ENCODE assay signal across 3 cellular contexts in genomic region chr7:31874631-31875374, GRCh38.
TF ChIP-seq lines count a peak whose summit lies in the region.

No MANE protein-coding gene starts in this region.

TF ChIP-seq in SK-N-SH, 30 proteins besides CTCF, POLR2A, EP300 and RAD21 (continued from another document):
- TF ChIP-seq TAF1 (IDR thresholded peaks at IDR 0.05; ENCODE audit: borderline replicate concordance, low read depth, low read length) (no peak), USF1 (IDR thresholded peaks at IDR 0.05; ENCODE audit: borderline replicate concordance, low read depth) (no peak), NFIC (IDR thresholded peaks at IDR 0.05; ENCODE audit: borderline replicate concordance) (no peak), IRF3 (IDR thresholded peaks at IDR 0.05; ENCODE audit: low read depth, low read length) (no peak), GABPA (IDR thresholded peaks at IDR 0.05; ENCODE audit: low read depth) (no peak), ELF1 (IDR thresholded peaks at IDR 0.05) (no peak)

TF ChIP-seq in SK-N-SH treated with all-trans-retinoic acid at 6 μM for 48 hours, 23 proteins besides CTCF, POLR2A, EP300 and RAD21:
- TF ChIP-seq CSRNP3 (CRISPR knock-in tag; IDR thresholded peaks at IDR 0.05) (no peak), POU6F1 (CRISPR knock-in tag; IDR thresholded peaks at IDR 0.05; ENCODE audit: borderline replicate concordance, low read depth) (no peak), ISL1 (CRISPR knock-in tag; IDR thresholded peaks at IDR 0.05) (no peak), ZNF70 (CRISPR knock-in tag; IDR thresholded peaks at IDR 0.05) (no peak), PPARA (CRISPR knock-in tag; IDR thresholded peaks at IDR 0.05; ENCODE audit: borderline replicate concordance) (no peak), BACH2 (CRISPR knock-in tag; IDR thresholded peaks at IDR 0.05; ENCODE audit: borderline replicate concordance) (no peak), PATZ1 (CRISPR knock-in tag; IDR thresholded peaks at IDR 0.05; ENCODE audit: borderline replicate concordance) (no peak), ZNF8 (CRISPR knock-in tag; IDR thresholded peaks at IDR 0.05) (no peak)

TF ChIP-seq in GM12878, 131 proteins besides CTCF, POLR2A, EP300 and RAD21 (continued from another document):
- no peak for TF ChIP-seq ZBTB40 (IDR thresholded peaks at IDR 0.05; ENCODE audit: borderline replicate concordance)
- no peak for TF ChIP-seq PAX5 (IDR thresholded peaks at IDR 0.05; ENCODE audit: borderline replicate concordance, low read depth, low read length)
- TF ChIP-seq USF2 (IDR thresholded peaks at IDR 0.05; ENCODE audit: borderline replicate concordance, low read depth, low read length), result no peak
- TF ChIP-seq KLF5 (IDR thresholded peaks at IDR 0.05; ENCODE audit: partially characterized antibody), result no peak
- TF ChIP-seq CBX3 (IDR thresholded peaks at IDR 0.05; ENCODE audit: borderline replicate concordance, low read depth), result no peak
- no peak for TF ChIP-seq NR2F1 (conservative IDR thresholded peaks at IDR 0.05)
- TF ChIP-seq RCOR1 (conservative IDR thresholded peaks at IDR 0.05; ENCODE audit: low read depth, low read length), result no peak
- TF ChIP-seq ZSCAN29 (IDR thresholded peaks at IDR 0.05), result no peak
- TF ChIP-seq ZZZ3 (IDR thresholded peaks at IDR 0.05; ENCODE audit: control insufficient read depth, insufficient read length, low read depth), result no peak
- no peak for TF ChIP-seq ATF3 (IDR thresholded peaks at IDR 0.05; ENCODE audit: borderline replicate concordance, extremely low read depth, low read depth, low read length)
- TF ChIP-seq PRDM15 (CRISPR knock-in tag; IDR thresholded peaks at IDR 0.05), result no peak
- TF ChIP-seq NR2C2 (IDR thresholded peaks at IDR 0.05; ENCODE audit: borderline replicate concordance, control insufficient read depth, insufficient read length, low read depth), result no peak
